1 cellular context compared by ENCODE assay signal in the genomic region with DNA sequence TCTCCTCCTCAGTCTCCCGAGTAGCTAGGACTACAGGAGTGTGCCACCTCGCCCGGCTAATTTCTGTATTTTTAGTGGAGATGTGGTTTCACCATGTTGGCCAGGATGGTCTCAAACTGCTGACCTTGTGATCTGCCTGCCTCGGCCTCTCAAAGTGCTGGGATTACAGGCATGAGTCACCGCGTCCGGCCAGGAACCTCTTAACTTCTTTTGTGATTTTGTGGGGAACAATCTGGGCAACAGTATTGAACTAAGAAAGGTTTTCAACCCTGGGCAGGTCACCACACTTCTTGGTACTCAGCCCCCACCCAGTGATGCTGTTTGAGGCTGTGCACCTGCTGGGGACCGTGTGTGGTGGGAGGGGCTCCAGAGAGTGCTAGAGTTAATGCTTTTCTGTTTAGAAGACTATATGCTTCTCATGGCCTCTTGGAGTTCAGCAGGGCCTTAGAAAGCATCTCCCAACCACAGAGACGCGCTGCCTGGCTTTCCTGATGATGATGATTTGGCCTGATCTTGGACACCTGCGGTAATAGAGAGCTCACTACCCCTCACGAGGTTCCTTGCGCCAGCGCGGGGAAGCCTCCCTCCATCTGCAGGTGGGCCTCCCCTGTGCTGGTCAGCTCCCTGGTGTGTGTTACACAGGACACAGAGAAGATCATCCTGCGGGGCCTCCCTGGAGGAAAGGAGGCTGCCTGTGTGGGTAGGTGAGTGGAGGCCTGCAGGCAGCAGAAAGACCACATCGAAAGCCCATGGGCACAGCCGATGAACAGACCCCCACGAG.
A peak's percentile ranks its signal among the peaks of the same experiment; 100 is the strongest.
TF ChIP-seq lines count a peak whose summit lies in the region.

No MANE protein-coding gene starts in this region.

TF ChIP-seq in HepG2, 621 proteins besides CTCF, POLR2A, EP300 and RAD21:
- TF ChIP-seq, protein P1, sequence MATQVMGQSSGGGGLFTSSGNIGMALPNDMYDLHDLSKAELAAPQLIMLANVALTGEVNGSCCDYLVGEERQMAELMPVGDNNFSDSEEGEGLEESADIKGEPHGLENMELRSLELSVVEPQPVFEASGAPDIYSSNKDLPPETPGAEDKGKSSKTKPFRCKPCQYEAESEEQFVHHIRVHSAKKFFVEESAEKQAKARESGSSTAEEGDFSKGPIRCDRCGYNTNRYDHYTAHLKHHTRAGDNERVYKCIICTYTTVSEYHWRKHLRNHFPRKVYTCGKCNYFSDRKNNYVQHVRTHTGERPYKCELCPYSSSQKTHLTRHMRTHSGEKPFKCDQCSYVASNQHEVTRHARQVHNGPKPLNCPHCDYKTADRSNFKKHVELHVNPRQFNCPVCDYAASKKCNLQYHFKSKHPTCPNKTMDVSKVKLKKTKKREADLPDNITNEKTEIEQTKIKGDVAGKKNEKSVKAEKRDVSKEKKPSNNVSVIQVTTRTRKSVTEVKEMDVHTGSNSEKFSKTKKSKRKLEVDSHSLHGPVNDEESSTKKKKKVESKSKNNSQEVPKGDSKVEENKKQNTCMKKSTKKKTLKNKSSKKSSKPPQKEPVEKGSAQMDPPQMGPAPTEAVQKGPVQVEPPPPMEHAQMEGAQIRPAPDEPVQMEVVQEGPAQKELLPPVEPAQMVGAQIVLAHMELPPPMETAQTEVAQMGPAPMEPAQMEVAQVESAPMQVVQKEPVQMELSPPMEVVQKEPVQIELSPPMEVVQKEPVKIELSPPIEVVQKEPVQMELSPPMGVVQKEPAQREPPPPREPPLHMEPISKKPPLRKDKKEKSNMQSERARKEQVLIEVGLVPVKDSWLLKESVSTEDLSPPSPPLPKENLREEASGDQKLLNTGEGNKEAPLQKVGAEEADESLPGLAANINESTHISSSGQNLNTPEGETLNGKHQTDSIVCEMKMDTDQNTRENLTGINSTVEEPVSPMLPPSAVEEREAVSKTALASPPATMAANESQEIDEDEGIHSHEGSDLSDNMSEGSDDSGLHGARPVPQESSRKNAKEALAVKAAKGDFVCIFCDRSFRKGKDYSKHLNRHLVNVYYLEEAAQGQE (IDR thresholded peaks at IDR 0.05; ENCODE audit: borderline replicate concordance in 1 of 2, low read depth in 1 of 2, low read length in 2 of 2): peak; percentile 3 to 48
- TF ChIP-seq PCBP1 (IDR thresholded peaks at IDR 0.05; ENCODE audit: borderline replicate concordance, low read depth, low read length): no peak
- TF ChIP-seq, protein P2, sequence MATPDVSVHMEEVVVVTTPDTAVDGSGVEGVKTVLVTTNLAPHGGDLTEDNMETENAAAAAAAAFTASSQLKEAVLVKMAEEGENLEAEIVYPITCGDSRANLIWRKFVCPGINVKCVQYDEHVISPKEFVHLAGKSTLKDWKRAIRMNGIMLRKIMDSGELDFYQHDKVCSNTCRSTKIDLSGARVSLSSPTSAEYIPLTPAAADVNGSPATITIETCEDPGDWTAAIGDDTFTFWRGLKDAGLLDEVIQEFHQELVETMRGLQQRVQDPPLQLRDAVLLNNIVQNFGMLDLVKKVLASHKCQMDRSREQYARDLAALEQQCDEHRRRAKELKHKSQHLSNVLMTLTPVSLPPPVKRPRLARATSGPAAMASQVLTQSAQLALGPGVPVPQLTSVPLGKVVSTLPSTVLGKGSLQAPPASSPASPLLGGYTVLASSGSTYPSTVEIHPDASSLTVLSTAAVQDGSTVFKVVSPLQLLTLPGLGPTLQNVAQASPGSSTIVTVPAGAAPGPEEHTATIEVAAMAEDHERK (CRISPR knock-in tag; IDR thresholded peaks at IDR 0.05; ENCODE audit: low read depth): no peak
- no peak for TF ChIP-seq ZFYVE20 (CRISPR knock-in tag; IDR thresholded peaks at IDR 0.05; ENCODE audit: borderline replicate concordance, low read depth)
- TF ChIP-seq, protein P3, sequence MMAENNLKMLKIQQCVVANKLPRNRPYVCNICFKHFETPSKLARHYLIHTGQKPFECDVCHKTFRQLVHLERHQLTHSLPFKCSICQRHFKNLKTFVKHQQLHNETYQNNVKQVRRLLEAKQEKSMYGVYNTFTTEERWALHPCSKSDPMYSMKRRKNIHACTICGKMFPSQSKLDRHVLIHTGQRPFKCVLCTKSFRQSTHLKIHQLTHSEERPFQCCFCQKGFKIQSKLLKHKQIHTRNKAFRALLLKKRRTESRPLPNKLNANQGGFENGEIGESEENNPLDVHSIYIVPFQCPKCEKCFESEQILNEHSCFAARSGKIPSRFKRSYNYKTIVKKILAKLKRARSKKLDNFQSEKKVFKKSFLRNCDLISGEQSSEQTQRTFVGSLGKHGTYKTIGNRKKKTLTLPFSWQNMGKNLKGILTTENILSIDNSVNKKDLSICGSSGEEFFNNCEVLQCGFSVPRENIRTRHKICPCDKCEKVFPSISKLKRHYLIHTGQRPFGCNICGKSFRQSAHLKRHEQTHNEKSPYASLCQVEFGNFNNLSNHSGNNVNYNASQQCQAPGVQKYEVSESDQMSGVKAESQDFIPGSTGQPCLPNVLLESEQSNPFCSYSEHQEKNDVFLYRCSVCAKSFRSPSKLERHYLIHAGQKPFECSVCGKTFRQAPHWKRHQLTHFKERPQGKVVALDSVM (CRISPR knock-in tag; IDR thresholded peaks at IDR 0.05): peak; percentile 27; the same call in 1 of the 2 replicates
